ENCODE assay signal across 1 cellular context in the genomic region with DNA sequence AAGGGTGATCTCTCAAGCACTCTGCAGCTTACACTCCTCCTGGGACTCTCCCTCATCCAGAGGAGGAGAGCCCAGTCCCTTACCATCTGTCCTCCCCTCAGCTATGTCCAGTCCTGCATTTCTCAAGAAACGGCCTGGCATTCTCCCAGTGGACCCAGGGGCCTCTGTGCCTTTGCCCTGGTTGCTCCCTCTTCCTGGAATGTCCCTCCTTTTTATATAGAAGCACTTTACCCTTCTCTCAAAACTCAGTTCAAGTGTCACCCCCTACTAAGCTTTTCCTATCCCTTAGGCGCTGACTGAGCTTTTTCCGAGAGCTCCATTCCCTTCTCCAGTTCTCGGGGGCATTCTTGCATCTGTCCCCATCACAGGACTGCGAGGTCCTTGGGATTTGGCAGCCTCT.
TF ChIP-seq lines count a peak whose summit lies in the region.

No MANE protein-coding gene starts in this region.

TF ChIP-seq in IMR-90, 13 proteins besides CTCF, POLR2A, EP300 and RAD21 (continued from another document):
- TF ChIP-seq, protein P1, sequence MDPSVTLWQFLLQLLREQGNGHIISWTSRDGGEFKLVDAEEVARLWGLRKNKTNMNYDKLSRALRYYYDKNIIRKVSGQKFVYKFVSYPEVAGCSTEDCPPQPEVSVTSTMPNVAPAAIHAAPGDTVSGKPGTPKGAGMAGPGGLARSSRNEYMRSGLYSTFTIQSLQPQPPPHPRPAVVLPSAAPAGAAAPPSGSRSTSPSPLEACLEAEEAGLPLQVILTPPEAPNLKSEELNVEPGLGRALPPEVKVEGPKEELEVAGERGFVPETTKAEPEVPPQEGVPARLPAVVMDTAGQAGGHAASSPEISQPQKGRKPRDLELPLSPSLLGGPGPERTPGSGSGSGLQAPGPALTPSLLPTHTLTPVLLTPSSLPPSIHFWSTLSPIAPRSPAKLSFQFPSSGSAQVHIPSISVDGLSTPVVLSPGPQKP (IDR thresholded peaks at IDR 0.05; ENCODE audit: borderline replicate concordance, low read depth, low read length) = no peak
- no peak for TF ChIP-seq FOS (IDR thresholded peaks at IDR 0.05; ENCODE audit: low read depth, low read length)
- no peak for TF ChIP-seq NFE2L2 (IDR thresholded peaks at IDR 0.05; ENCODE audit: low read depth, low read length)
- TF ChIP-seq, protein P2, sequence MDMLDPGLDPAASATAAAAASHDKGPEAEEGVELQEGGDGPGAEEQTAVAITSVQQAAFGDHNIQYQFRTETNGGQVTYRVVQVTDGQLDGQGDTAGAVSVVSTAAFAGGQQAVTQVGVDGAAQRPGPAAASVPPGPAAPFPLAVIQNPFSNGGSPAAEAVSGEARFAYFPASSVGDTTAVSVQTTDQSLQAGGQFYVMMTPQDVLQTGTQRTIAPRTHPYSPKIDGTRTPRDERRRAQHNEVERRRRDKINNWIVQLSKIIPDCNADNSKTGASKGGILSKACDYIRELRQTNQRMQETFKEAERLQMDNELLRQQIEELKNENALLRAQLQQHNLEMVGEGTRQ (IDR thresholded peaks at IDR 0.05; ENCODE audit: low read depth, low read length) = no peak
- no peak for TF ChIP-seq MAFK (IDR thresholded peaks at IDR 0.05; ENCODE audit: low read depth, low read length)
- no peak for TF ChIP-seq RCOR1 (IDR thresholded peaks at IDR 0.05; ENCODE audit: insufficient replicate concordance, low read length)
- no peak for TF ChIP-seq CHD1 (IDR thresholded peaks at IDR 0.05; ENCODE audit: low read depth, low read length)
- no peak for TF ChIP-seq MAZ (IDR thresholded peaks at IDR 0.05; ENCODE audit: borderline replicate concordance, low read depth, low read length)
- no peak for TF ChIP-seq CEBPB (IDR thresholded peaks at IDR 0.05; ENCODE audit: low read depth, low read length)
- TF ChIP-seq RFX5 (IDR thresholded peaks at IDR 0.05; ENCODE audit: low read depth, low read length) = no peak
- TF ChIP-seq MXI1 (IDR thresholded peaks at IDR 0.05; ENCODE audit: borderline replicate concordance, low read depth, low read length) = no peak
